8 cellular contexts compared by ENCODE assay signal in genomic region chr2:197254776-197255521, GRCh38. TPM values are rescaled to one million over a fixed set of nuclear protein-coding genes. Genes with fewer than 3 reads are reported as not detected.
DNase-seq lines count a peak whose midpoint lies in the region; ATAC-seq and TF ChIP-seq lines count a peak whose summit lies in the region.

No MANE protein-coding gene starts in this region.

- POLR2A ChIA-PET in naive thymus-derived CD8-positive, alpha-beta T cell (lab: Charles Lee): interaction anchor here (0.8 to 6.0 kb wide), 16 partner anchors 9 to 57 kb away, joined by 3 to 59 read pairs (median 6); partner anchors contain the start of gene ANKRD44

- H3K9ac ChIP-seq in SK-N-MC (ENCODE audit: insufficient read length): no peak overlapping the region

- WGBS in lower leg skin, 2 donors: 71 to 76% methylated on average over 5 of the region's 5 CpGs

- no peaks in the 10 kb centered on the region for H3K27me3 Mint-ChIP-seq in naive thymus-derived CD8-positive, alpha-beta T cell

- peaks cover 40 to 89% (median 83%) of the 10 kb centered on the region in 4 donors for H3K4me1 Mint-ChIP-seq in naive thymus-derived CD8-positive, alpha-beta T cell

- DNase-seq in SK-N-MC (ENCODE audit: low read depth, low spot score) (no peak), COLO829 (ENCODE audit: low spot score) (no peak), lower leg skin (ENCODE audit: low spot score in 2 of 2) (no peak), ureter (ENCODE audit: low spot score) (no peak), T-helper 9 cell (no peak)
- no peak for DNase-seq in naive thymus-derived CD8-positive, alpha-beta T cell

- ATAC-seq in GM18907 (IDR thresholded peaks at IDR 0.05; ENCODE audit: unreplicated experiment) (peak; percentile 34), HG02610 (IDR thresholded peaks at IDR 0.05; ENCODE audit: unreplicated experiment) (peak; percentile 27)
- peak; percentile 45 to 55 for ATAC-seq in naive thymus-derived CD8-positive, alpha-beta T cell

- H3K27ac ChIP-seq in SK-N-MC: peak overlapping the region; percentile 52

- intact Hi-C loops in lower leg skin (cut with DNase I; ENCODE audit: low total_unique reads): no loop called here

- H3K27ac Mint-ChIP-seq in naive thymus-derived CD8-positive, alpha-beta T cell: peak overlapping the region; percentile 90 to 100 (median 96)

- H3K4me3 Mint-ChIP-seq in naive thymus-derived CD8-positive, alpha-beta T cell: peak overlapping the region; percentile 70 to 86 (median 79)

- no peak for TF ChIP-seq POLR2A in lower leg skin (IDR thresholded peaks at IDR 0.05)

- H3K4me3 ChIP-seq in SK-N-MC (peak overlapping the region; percentile 5), lower leg skin (ENCODE audit: low read depth, poor library complexity, severe bottlenecking) (no peak overlapping the region)

- no peak for TF ChIP-seq CTCF in lower leg skin (IDR thresholded peaks at IDR 0.05)

- peaks cover 0 to 9% (median 9%) of the 10 kb centered on the region in 3 donors for H3K36me3 Mint-ChIP-seq in naive thymus-derived CD8-positive, alpha-beta T cell

- no peaks in the 10 kb centered on the region for H3K9me3 ChIP-seq in SK-N-MC (ENCODE audit: low read depth, low read length)

- H3K9me3 Mint-ChIP-seq in naive thymus-derived CD8-positive, alpha-beta T cell: no peaks in the 10 kb centered on the region

- H3K36me3 ChIP-seq in SK-N-MC (ENCODE audit: insufficient read depth, low read length): no peaks in the 10 kb centered on the region

RNA-seq across cellular contexts. Expression of gene ANKRD44, which starts 55.6 kb away (rescaled TPM):
- total RNA-seq in naive thymus-derived CD8-positive, alpha-beta T cell: 100 to 1,000 TPM; 269 to 279 TPM
- polyA plus RNA-seq in naive thymus-derived CD8-positive, alpha-beta T cell: 10 to 100 TPM; 85.8 to 96.1 (median 94.2) TPM
- total RNA-seq in lower leg skin: 10 to 100 TPM in 2 of 4 donors, 1 to 10 TPM in 2; 9.1 to 20.8 (median 14.9) TPM
- total RNA-seq in ureter: 36.1 TPM
